17 cellular contexts compared by ENCODE assay signal in genomic region chr13:43232866-43233265, GRCh38.
A peak's percentile ranks its signal among the peaks of the same experiment; 100 is the strongest.
DNase-seq lines count a peak whose midpoint lies in the region; TF ChIP-seq lines count a peak whose summit lies in the region.
"Had no signal": no experiment of that assay in that cellular context is flagged by ENCODE, and none has a peak within 500 bp of the region (broad histone marks: within the 10 kb centered on the region; RNA-seq: fewer than 3 reads in every experiment).

No MANE protein-coding gene starts in this region.

- CTCF ChIA-PET in activated CD4-positive, alpha-beta T cell treated with anti-CD3 and anti-CD28 coated beads, Interleukin-2, amount 10 ng/mL, durations not matched to agents 7 days and 5 days (lab: Charles Lee), result no interaction called here

- peaks cover 83% of the 10 kb centered on the region for H3K4me1 Mint-ChIP-seq in osteocyte (ENCODE audit: unreplicated experiment)
- H3K4me1 Mint-ChIP-seq in activated CD4-positive, alpha-beta T cell treated with anti-CD3 and anti-CD28 coated beads, Interleukin-2, amount 10 ng/mL, durations not matched to agents 7 days and 5 days, result no peaks in the 10 kb centered on the region
- H3K4me1 Mint-ChIP-seq: CD4-positive, alpha-beta memory T cell had no signal

- H3K27me3 Mint-ChIP-seq in osteocyte (ENCODE audit: unreplicated experiment), result no peaks in the 10 kb centered on the region
- H3K27me3 Mint-ChIP-seq in activated CD4-positive, alpha-beta T cell treated with anti-CD3 and anti-CD28 coated beads, Interleukin-2, amount 10 ng/mL, durations not matched to agents 7 days and 5 days, result no peaks in the 10 kb centered on the region

- no peak overlapping the region for H3K4me3 Mint-ChIP-seq in osteocyte (ENCODE audit: unreplicated experiment)
- H3K4me3 Mint-ChIP-seq in activated CD4-positive, alpha-beta T cell treated with anti-CD3 and anti-CD28 coated beads, Interleukin-2, amount 10 ng/mL, durations not matched to agents 7 days and 5 days, result no peak overlapping the region
- H3K4me3 Mint-ChIP-seq: CD4-positive, alpha-beta memory T cell had no signal

- DNase-seq in EH (ENCODE audit: low read depth) (peak; percentile 73), NCI-H1694 treated with DMSO at 0.1 percent for 48 hours (lab: John Stamatoyannopoulos, UW) (peak; percentile 60), cardiac fibroblast (ENCODE audit: low read depth in 2 of 2) (peak; percentile 77 to 88), osteocyte (ENCODE audit: extremely low spot score, unreplicated experiment) (no peak), NCI-H510A (lab: John Stamatoyannopoulos, UW) (no peak), NCI-H2196 (lab: John Stamatoyannopoulos, UW; ENCODE audit: unreplicated experiment) (no peak)
- no peak for DNase-seq in activated effector memory CD4-positive, alpha-beta T cell treated with anti-CD3 and anti-CD28 coated beads, Interleukin-2, amount 50 U/mL, for 16 hours
- DNase-seq in activated CD4-positive, alpha-beta T cell treated with anti-CD3 and anti-CD28 coated beads, Interleukin-2, amount 10 ng/mL, durations not matched to agents 7 days and 5 days, result no peak
- DNase-seq: activated gamma-delta T cell; CD4-positive, alpha-beta memory T cell; cerebellar nuclear complex; left lung; NCI-H1436; NCI-H524 treated with DMSO at 0.1 percent for 48 hours; thyroid gland had no signal

- no peaks in the 10 kb centered on the region for H3K9me3 Mint-ChIP-seq in osteocyte (ENCODE audit: unreplicated experiment)
- H3K9me3 Mint-ChIP-seq in activated CD4-positive, alpha-beta T cell treated with anti-CD3 and anti-CD28 coated beads, Interleukin-2, amount 10 ng/mL, durations not matched to agents 7 days and 5 days, result no peaks in the 10 kb centered on the region
- H3K9me3 Mint-ChIP-seq: CD4-positive, alpha-beta memory T cell had no signal

- POLR2A ChIA-PET in activated CD4-positive, alpha-beta T cell treated with anti-CD3 and anti-CD28 coated beads, Interleukin-2, amount 10 ng/mL, durations not matched to agents 7 days and 5 days (lab: Charles Lee), result no interaction called here

- H3K4me3 ChIP-seq in cardiac fibroblast (replicated peaks in 1 of 2; ENCODE audit: low read depth in 2 of 2, low read length in 2 of 2), result no peak overlapping the region
- H3K4me3 ChIP-seq: K562, left lung, prostate gland, thyroid gland had no signal

- no peaks in the 10 kb centered on the region for H3K36me3 Mint-ChIP-seq in osteocyte (ENCODE audit: unreplicated experiment)
- no peaks in the 10 kb centered on the region for H3K36me3 Mint-ChIP-seq in activated CD4-positive, alpha-beta T cell treated with anti-CD3 and anti-CD28 coated beads, Interleukin-2, amount 10 ng/mL, durations not matched to agents 7 days and 5 days (ENCODE audit: low read depth)
- H3K36me3 Mint-ChIP-seq: CD4-positive, alpha-beta memory T cell had no signal

- TF ChIP-seq CTCF in cardiac fibroblast (IDR thresholded peaks at IDR 0.05; ENCODE audit: low read depth, low read length) (no peak), osteocyte (IDR thresholded peaks at IDR 0.05) (no peak)

- H3K27ac Mint-ChIP-seq in osteocyte (ENCODE audit: unreplicated experiment), result peak overlapping the region; percentile 48
- H3K27ac Mint-ChIP-seq in activated CD4-positive, alpha-beta T cell treated with anti-CD3 and anti-CD28 coated beads, Interleukin-2, amount 10 ng/mL, durations not matched to agents 7 days and 5 days, result no peak overlapping the region

Comparison
In these comparisons a context has a peak if more than half of its experiments do, and no peak if none do; other contexts are left out.
1. DNase-seq: peak in EH (single experiment), NCI-H1694 treated with DMSO at 0.1 percent for 48 hours (single experiment) and cardiac fibroblast (2 of 2); none in osteocyte (single experiment), activated effector memory CD4-positive, alpha-beta T cell treated with anti-CD3 and anti-CD28 coated beads, Interleukin-2, amount 50 U/mL, for 16 hours (single experiment), NCI-H510A (single experiment), activated CD4-positive, alpha-beta T cell treated with anti-CD3 and anti-CD28 coated beads, Interleukin-2, amount 10 ng/mL, durations not matched to agents 7 days and 5 days (single experiment) and NCI-H2196 (single experiment).